ENCODE assay signal across 1 cellular context in genomic region chr19:45770192-45771101, GRCh38.
TF ChIP-seq lines count a peak whose summit lies in the region.

No MANE protein-coding gene starts in this region.

TF ChIP-seq in HepG2, 621 proteins besides CTCF, POLR2A, EP300 and RAD21 (continued from another document and continues in another):
- TF ChIP-seq, protein P1, sequence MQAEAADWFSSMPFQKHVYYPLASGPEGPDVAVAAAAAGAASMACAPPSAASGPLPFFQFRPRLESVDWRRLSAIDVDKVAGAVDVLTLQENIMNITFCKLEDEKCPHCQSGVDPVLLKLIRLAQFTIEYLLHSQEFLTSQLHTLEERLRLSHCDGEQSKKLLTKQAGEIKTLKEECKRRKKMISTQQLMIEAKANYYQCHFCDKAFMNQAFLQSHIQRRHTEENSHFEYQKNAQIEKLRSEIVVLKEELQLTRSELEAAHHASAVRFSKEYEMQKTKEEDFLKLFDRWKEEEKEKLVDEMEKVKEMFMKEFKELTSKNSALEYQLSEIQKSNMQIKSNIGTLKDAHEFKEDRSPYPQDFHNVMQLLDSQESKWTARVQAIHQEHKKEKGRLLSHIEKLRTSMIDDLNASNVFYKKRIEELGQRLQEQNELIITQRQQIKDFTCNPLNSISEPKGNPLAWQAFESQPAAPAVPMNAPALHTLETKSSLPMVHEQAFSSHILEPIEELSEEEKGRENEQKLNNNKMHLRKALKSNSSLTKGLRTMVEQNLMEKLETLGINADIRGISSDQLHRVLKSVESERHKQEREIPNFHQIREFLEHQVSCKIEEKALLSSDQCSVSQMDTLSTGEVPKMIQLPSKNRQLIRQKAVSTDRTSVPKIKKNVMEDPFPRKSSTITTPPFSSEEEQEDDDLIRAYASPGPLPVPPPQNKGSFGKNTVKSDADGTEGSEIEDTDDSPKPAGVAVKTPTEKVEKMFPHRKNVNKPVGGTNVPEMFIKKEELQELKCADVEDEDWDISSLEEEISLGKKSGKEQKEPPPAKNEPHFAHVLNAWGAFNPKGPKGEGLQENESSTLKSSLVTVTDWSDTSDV (CRISPR knock-in tag; IDR thresholded peaks at IDR 0.05): no peak
- TF ChIP-seq RBM39 (IDR thresholded peaks at IDR 0.05; ENCODE audit: low read depth, low read length, poor library complexity, severe bottlenecking) (peak; percentile 82), TGIF2 (CRISPR knock-in tag; IDR thresholded peaks at IDR 0.05) (no peak; the same call in none of the 2 replicates), JUNB (CRISPR knock-in tag; IDR thresholded peaks at IDR 0.05; ENCODE audit: borderline replicate concordance) (no peak), KLF11 (CRISPR knock-in tag; IDR thresholded peaks at IDR 0.05) (peak; percentile 83; the same call in 1 of the 2 replicates), ZBTB14 (CRISPR knock-in tag; IDR thresholded peaks at IDR 0.05) (no peak), MIXL1 (CRISPR knock-in tag; IDR thresholded peaks at IDR 0.05) (peak; percentile 3; the same call in 1 of the 2 replicates), AGO1 (IDR thresholded peaks at IDR 0.05; ENCODE audit: low read depth, low read length, poor library complexity, severe bottlenecking) (peak; percentile 99), ZNF891 (CRISPR knock-in tag; IDR thresholded peaks at IDR 0.05) (peak; percentile 71), ZNF12 (CRISPR knock-in tag; IDR thresholded peaks at IDR 0.05) (0 out of 2 replicates have a peak, but pooled peaks have one; percentile 41), PITX1 (CRISPR knock-in tag; IDR thresholded peaks at IDR 0.05) (peak; percentile 77; the same call in 1 of the 2 replicates), NR3C1 (CRISPR knock-in tag; IDR thresholded peaks at IDR 0.05) (no peak), SOX13 (IDR thresholded peaks at IDR 0.05) (0 out of 2 replicates have a peak, but pooled peaks have one; percentile 25), SOX13 (CRISPR knock-in tag; conservative IDR thresholded peaks at IDR 0.05 in 1 of 2, IDR thresholded peaks at IDR 0.05 in 1 of 2) (peak in 1 of 2 experiments; percentile 36; a peak in 1 of 4 replicates), TEAD2 (CRISPR knock-in tag; IDR thresholded peaks at IDR 0.05) (0 out of 2 replicates have a peak, but pooled peaks have one; percentile 58), SMC3 (IDR thresholded peaks at IDR 0.05; ENCODE audit: low read length) (no peak), BHLHE40 (IDR thresholded peaks at IDR 0.05; ENCODE audit: low read length) (peak; percentile 76; the same call in 1 of the 2 replicates), ZNF251 (CRISPR knock-in tag; IDR thresholded peaks at IDR 0.05) (no peak), ZNF766 (CRISPR knock-in tag; IDR thresholded peaks at IDR 0.05; ENCODE audit: borderline replicate concordance) (peak; percentile 70; the same call in 1 of the 2 replicates), SNRNP70 (IDR thresholded peaks at IDR 0.05; ENCODE audit: low read depth, low read length) (0 out of 2 replicates have a peak, but pooled peaks have one; percentile 55), NPAS2 (CRISPR knock-in tag; IDR thresholded peaks at IDR 0.05; ENCODE audit: borderline replicate concordance) (no peak), ATF2 (CRISPR knock-in tag; IDR thresholded peaks at IDR 0.05) (peak; percentile 18; the same call in 1 of the 2 replicates), ZNF138 (CRISPR knock-in tag; IDR thresholded peaks at IDR 0.05; ENCODE audit: low read depth) (0 out of 2 replicates have a peak, but pooled peaks have one; percentile 66), HNF4G (IDR thresholded peaks at IDR 0.05; ENCODE audit: borderline replicate concordance, low read depth, low read length) (no peak), HNF4G (CRISPR knock-in tag; IDR thresholded peaks at IDR 0.05; ENCODE audit: borderline replicate concordance, low read depth) (no peak), ZNF205 (CRISPR knock-in tag; IDR thresholded peaks at IDR 0.05) (no peak; the same call in 1 of the 2 replicates), SP4 (CRISPR knock-in tag; IDR thresholded peaks at IDR 0.05) (peak; percentile 86), ZNF550 (CRISPR knock-in tag; IDR thresholded peaks at IDR 0.05; ENCODE audit: borderline replicate concordance) (no peak), ZNF264 (CRISPR knock-in tag; IDR thresholded peaks at IDR 0.05) (peak; percentile 24; the same call in 1 of the 2 replicates), YEATS4 (CRISPR knock-in tag; IDR thresholded peaks at IDR 0.05; ENCODE audit: borderline replicate concordance) (peak; percentile 75; the same call in 1 of the 2 replicates), ZNF564 (CRISPR knock-in tag; IDR thresholded peaks at IDR 0.05) (0 out of 2 replicates have a peak, but pooled peaks have one; percentile 45), ZNF883 (CRISPR knock-in tag; IDR thresholded peaks at IDR 0.05; ENCODE audit: not compliant biosample characterization) (peak; percentile 75), NR2F6 (IDR thresholded peaks at IDR 0.05) (no peak), NR2F6 (CRISPR knock-in tag; IDR thresholded peaks at IDR 0.05) (peak; percentile 65), ZNF20 (CRISPR knock-in tag; IDR thresholded peaks at IDR 0.05) (no peak), ZBTB42 (CRISPR knock-in tag; IDR thresholded peaks at IDR 0.05) (peak; percentile 66; the same call in 1 of the 2 replicates), SMAD3 (CRISPR knock-in tag; IDR thresholded peaks at IDR 0.05) (peak; percentile 10; the same call in 1 of the 2 replicates), MEIS1 (CRISPR knock-in tag; IDR thresholded peaks at IDR 0.05; ENCODE audit: borderline replicate concordance) (0 out of 2 replicates have a peak, but pooled peaks have one; percentile 56), ZNF317 (CRISPR knock-in tag; IDR thresholded peaks at IDR 0.05) (peak; percentile 36; the same call in 1 of the 2 replicates), KLF9 (CRISPR knock-in tag; IDR thresholded peaks at IDR 0.05; ENCODE audit: low read depth) (no peak), ZFP37 (CRISPR knock-in tag; IDR thresholded peaks at IDR 0.05; ENCODE audit: borderline replicate concordance) (no peak), SP2 (CRISPR knock-in tag; IDR thresholded peaks at IDR 0.05) (peak; percentile 89), PPARG (CRISPR knock-in tag; conservative IDR thresholded peaks at IDR 0.05) (peak; percentile 43; the same call in 1 of the 2 replicates), AKAP8 (CRISPR knock-in tag; IDR thresholded peaks at IDR 0.05) (peak; percentile 100)
- TF ChIP-seq, protein P2, sequence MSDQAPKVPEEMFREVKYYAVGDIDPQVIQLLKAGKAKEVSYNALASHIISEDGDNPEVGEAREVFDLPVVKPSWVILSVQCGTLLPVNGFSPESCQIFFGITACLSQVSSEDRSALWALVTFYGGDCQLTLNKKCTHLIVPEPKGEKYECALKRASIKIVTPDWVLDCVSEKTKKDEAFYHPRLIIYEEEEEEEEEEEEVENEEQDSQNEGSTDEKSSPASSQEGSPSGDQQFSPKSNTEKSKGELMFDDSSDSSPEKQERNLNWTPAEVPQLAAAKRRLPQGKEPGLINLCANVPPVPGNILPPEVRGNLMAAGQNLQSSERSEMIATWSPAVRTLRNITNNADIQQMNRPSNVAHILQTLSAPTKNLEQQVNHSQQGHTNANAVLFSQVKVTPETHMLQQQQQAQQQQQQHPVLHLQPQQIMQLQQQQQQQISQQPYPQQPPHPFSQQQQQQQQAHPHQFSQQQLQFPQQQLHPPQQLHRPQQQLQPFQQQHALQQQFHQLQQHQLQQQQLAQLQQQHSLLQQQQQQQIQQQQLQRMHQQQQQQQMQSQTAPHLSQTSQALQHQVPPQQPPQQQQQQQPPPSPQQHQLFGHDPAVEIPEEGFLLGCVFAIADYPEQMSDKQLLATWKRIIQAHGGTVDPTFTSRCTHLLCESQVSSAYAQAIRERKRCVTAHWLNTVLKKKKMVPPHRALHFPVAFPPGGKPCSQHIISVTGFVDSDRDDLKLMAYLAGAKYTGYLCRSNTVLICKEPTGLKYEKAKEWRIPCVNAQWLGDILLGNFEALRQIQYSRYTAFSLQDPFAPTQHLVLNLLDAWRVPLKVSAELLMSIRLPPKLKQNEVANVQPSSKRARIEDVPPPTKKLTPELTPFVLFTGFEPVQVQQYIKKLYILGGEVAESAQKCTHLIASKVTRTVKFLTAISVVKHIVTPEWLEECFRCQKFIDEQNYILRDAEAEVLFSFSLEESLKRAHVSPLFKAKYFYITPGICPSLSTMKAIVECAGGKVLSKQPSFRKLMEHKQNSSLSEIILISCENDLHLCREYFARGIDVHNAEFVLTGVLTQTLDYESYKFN (CRISPR knock-in tag; conservative IDR thresholded peaks at IDR 0.05): peak; percentile 37; the same call in 1 of the 2 replicates
- TF ChIP-seq, protein P3, sequence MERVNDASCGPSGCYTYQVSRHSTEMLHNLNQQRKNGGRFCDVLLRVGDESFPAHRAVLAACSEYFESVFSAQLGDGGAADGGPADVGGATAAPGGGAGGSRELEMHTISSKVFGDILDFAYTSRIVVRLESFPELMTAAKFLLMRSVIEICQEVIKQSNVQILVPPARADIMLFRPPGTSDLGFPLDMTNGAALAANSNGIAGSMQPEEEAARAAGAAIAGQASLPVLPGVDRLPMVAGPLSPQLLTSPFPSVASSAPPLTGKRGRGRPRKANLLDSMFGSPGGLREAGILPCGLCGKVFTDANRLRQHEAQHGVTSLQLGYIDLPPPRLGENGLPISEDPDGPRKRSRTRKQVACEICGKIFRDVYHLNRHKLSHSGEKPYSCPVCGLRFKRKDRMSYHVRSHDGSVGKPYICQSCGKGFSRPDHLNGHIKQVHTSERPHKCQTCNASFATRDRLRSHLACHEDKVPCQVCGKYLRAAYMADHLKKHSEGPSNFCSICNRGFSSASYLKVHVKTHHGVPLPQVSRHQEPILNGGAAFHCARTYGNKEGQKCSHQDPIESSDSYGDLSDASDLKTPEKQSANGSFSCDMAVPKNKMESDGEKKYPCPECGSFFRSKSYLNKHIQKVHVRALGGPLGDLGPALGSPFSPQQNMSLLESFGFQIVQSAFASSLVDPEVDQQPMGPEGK (CRISPR knock-in tag; IDR thresholded peaks at IDR 0.05): peak; percentile 79
- TF ChIP-seq, protein P4, sequence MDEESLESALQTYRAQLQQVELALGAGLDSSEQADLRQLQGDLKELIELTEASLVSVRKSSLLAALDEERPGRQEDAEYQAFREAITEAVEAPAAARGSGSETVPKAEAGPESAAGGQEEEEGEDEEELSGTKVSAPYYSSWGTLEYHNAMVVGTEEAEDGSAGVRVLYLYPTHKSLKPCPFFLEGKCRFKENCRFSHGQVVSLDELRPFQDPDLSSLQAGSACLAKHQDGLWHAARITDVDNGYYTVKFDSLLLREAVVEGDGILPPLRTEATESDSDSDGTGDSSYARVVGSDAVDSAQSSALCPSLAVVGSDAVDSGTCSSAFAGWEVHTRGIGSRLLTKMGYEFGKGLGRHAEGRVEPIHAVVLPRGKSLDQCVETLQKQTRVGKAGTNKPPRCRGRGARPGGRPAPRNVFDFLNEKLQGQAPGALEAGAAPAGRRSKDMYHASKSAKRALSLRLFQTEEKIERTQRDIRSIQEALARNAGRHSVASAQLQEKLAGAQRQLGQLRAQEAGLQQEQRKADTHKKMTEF (CRISPR knock-in tag; IDR thresholded peaks at IDR 0.05): peak; percentile 92
- TF ChIP-seq, protein P5, sequence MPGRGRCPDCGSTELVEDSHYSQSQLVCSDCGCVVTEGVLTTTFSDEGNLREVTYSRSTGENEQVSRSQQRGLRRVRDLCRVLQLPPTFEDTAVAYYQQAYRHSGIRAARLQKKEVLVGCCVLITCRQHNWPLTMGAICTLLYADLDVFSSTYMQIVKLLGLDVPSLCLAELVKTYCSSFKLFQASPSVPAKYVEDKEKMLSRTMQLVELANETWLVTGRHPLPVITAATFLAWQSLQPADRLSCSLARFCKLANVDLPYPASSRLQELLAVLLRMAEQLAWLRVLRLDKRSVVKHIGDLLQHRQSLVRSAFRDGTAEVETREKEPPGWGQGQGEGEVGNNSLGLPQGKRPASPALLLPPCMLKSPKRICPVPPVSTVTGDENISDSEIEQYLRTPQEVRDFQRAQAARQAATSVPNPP (CRISPR knock-in tag; IDR thresholded peaks at IDR 0.05): peak; percentile 43; the same call in 1 of the 2 replicates
- TF ChIP-seq, protein P6, sequence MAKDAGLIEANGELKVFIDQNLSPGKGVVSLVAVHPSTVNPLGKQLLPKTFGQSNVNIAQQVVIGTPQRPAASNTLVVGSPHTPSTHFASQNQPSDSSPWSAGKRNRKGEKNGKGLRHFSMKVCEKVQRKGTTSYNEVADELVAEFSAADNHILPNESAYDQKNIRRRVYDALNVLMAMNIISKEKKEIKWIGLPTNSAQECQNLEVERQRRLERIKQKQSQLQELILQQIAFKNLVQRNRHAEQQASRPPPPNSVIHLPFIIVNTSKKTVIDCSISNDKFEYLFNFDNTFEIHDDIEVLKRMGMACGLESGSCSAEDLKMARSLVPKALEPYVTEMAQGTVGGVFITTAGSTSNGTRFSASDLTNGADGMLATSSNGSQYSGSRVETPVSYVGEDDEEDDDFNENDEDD (CRISPR knock-in tag; IDR thresholded peaks at IDR 0.05; ENCODE audit: borderline replicate concordance): peak; percentile 58; the same call in 1 of the 2 replicates
- TF ChIP-seq, protein P7, sequence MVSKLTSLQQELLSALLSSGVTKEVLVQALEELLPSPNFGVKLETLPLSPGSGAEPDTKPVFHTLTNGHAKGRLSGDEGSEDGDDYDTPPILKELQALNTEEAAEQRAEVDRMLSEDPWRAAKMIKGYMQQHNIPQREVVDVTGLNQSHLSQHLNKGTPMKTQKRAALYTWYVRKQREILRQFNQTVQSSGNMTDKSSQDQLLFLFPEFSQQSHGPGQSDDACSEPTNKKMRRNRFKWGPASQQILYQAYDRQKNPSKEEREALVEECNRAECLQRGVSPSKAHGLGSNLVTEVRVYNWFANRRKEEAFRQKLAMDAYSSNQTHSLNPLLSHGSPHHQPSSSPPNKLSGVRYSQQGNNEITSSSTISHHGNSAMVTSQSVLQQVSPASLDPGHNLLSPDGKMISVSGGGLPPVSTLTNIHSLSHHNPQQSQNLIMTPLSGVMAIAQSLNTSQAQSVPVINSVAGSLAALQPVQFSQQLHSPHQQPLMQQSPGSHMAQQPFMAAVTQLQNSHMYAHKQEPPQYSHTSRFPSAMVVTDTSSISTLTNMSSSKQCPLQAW (CRISPR knock-in tag; IDR thresholded peaks at IDR 0.05): peak; percentile 58
